In the genomic region with DNA sequence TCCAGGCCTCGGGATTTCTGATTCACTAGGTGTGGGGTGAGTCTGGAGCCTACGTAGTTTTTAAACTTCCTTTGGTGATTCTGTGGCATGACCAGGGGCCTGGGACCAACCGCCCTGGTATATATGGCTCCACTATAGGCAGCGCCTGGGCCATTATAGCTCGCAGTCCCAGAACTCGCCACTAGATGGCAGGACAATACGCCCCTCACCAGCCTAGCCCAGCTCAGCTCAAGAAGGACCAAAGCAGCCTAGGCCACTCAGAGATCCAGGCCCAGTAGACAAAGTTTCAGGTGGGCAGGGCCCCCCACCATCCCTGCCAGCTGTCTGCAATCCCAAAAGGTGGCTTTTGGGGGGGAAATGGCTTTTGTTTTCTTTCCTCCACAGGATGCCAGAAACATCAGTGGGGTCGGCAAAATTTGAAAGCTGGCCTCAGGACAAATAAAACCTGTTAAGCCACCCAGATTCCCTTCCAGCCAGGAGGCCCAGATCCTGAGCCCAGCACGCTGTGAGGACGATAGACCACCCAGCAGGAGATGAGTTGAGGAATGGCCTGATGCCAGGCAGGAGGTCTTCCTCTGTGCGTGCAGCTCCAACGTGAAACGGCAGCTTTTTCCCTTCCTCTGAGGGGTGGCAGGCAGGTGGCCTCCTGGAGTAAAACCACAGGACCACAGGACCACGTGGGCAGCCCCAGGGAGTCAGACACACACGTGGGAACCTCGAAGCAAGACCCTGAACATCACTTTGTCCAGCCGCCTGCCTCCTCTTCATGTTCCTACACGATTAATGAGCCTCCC, we compare ENCODE assay signal across 8 cellular contexts. TPM values are rescaled to one million over a fixed set of nuclear protein-coding genes. Genes with fewer than 3 reads are reported as not detected.
DNase-seq lines count a peak whose midpoint lies in the region; ATAC-seq, FAIRE-seq and TF ChIP-seq lines count a peak whose summit lies in the region.

No MANE protein-coding gene starts in this region.

- no peak overlapping the region for H3K4me3 ChIP-seq in upper lobe of right lung

- no peaks in the 10 kb centered on the region for H3K27me3 ChIP-seq in upper lobe of right lung

- DNase-seq in activated gamma-delta T cell treated with Interleukin-2 at 50 U/mL for 16 hours (peak; percentile 61), activated gamma-delta T cell (lab: John Stamatoyannopoulos, UW) (no peak), LHCN-M2 (ENCODE audit: low read depth) (peak; percentile 45), SK-MEL-5 (ENCODE audit: low read depth, low spot score) (peak; percentile 80), frontal cortex (ENCODE audit: low spot score in 2 of 2) (peak; percentile 48 to 74), posterior cingulate gyrus (peak in 8 of 10 donors; percentile 32 to 92 (median 66)), upper lobe of right lung (peak; percentile 83)
- DNase-seq in activated gamma-delta T cell treated with anti-CD3 and anti-CD28 coated beads, Interleukin-2, amount 50 U/mL, for 16 hours (ENCODE audit: low read depth) = peak; percentile 53

- H3K36me3 ChIP-seq in upper lobe of right lung = no peaks in the 10 kb centered on the region

- FAIRE-seq in frontal cortex (lab: Jason Lieb, UNC) = no peak

- ATAC-seq in upper lobe of right lung = peak; percentile 97

- H3K27ac ChIP-seq in upper lobe of right lung = no peak overlapping the region

- H3K9me3 ChIP-seq in upper lobe of right lung = no peaks in the 10 kb centered on the region

- intact Hi-C loops in posterior cingulate gyrus (cut with DNase I) = loop anchor here (2.0 to 10.0 kb wide), 2 partner anchors 146 to 176 kb away; no protein-coding TSS in a partner anchor
- intact Hi-C loops in upper lobe of right lung (cut with DNase I) = loop anchor here (10.0 kb wide), 1 partner anchor 146 kb away; no protein-coding TSS in a partner anchor

- in situ Hi-C loops in SK-MEL-5 (cut with HindIII; ENCODE audit: low pct_unique_long_range_greater_than_20kb, low sequenced_read_pairs) = no loop called here

- no peaks in the 10 kb centered on the region for H3K4me1 ChIP-seq in upper lobe of right lung

- peak; percentile 92 for TF ChIP-seq CTCF in upper lobe of right lung (IDR thresholded peaks at IDR 0.05)

RNA-seq across cellular contexts. Expression of gene TMEM51, which starts 24.8 kb away (rescaled TPM):
- total RNA-seq in LHCN-M2 (2014; rRNA removed) (9.5 and 12.1 TPM in 2 replicates), frontal cortex (1.6 TPM), upper lobe of right lung (14.7 TPM)
- polyA plus RNA-seq in LHCN-M2 (2012) = 3.8 TPM
- total RNA-seq in SK-MEL-5 (2014; rRNA removed; shearing (Covaris generic)) = 16.2 and 18.9 TPM in 2 replicates
- polyA plus RNA-seq in SK-MEL-5 (2015; cell fraction: cytosol; rRNA removed) = 28.7 and 37.1 TPM in 2 replicates
- 13.3 and 14.2 TPM in 2 replicates for polyA plus RNA-seq in SK-MEL-5 (2015; cell fraction: nucleus; rRNA removed)
